ENCODE assay signal across 25 cellular contexts in genomic region chr14:80313806-80314205, GRCh38.
"Had no signal": no experiment of that assay in that cellular context is flagged by ENCODE, and none has a peak within 500 bp of the region (broad histone marks: within the 10 kb centered on the region; RNA-seq: fewer than 3 reads in every experiment).

No MANE protein-coding gene starts in this region.

- H3K9me3 Mint-ChIP-seq: activated T-cell treated with anti-CD3 and anti-CD28 coated beads, Interleukin-2, amount 50 U/mL, for 24 hours; endodermal cell had no signal

- H3K4me1 ChIP-seq: adrenal gland, ascending aorta, pancreas had no signal

- H3K4me1 Mint-ChIP-seq: activated T-helper 17 cell treated with anti-CD3 and anti-CD28 coated beads, Interleukin-2, amount 50 U/mL, for 72 hours; naive thymus-derived CD8-positive, alpha-beta T cell; stimulated activated effector memory CD8-positive, alpha-beta T cell treated with anti-CD3 and anti-CD28 coated beads, Interleukin-12 subunit alpha, Interleukin-12 subunit beta, amount 100 ng/mL, for 72 hours; stimulated activated naive CD8-positive, alpha-beta T cell treated with anti-CD3 and anti-CD28 coated beads, Interleukin-15, amount 100 ng/mL, for 72 hours had no signal

- H3K36me3 Mint-ChIP-seq: activated naive CD4-positive, alpha-beta T cell treated with anti-CD3 and anti-CD28 coated beads, Interleukin-2, amount 50 U/mL, for 72 hours; mesothelial cell of epicardium; naive thymus-derived CD8-positive, alpha-beta T cell; stimulated activated effector memory CD8-positive, alpha-beta T cell treated with anti-CD3 and anti-CD28 coated beads, Interleukin-12 subunit alpha, Interleukin-12 subunit beta, amount 100 ng/mL, for 72 hours had no signal

- H3K27ac Mint-ChIP-seq: activated naive CD4-positive, alpha-beta T cell treated with anti-CD3 and anti-CD28 coated beads, Interleukin-2, amount 50 U/mL, for 72 hours; activated T-cell treated with anti-CD3 and anti-CD28 coated beads, Interleukin-2, amount 50 U/mL, for 24 hours; activated T-helper 17 cell treated with anti-CD3 and anti-CD28 coated beads, Interleukin-2, amount 50 U/mL, for 72 hours; endodermal cell; mesothelial cell of epicardium; naive thymus-derived CD8-positive, alpha-beta T cell; stimulated activated effector memory CD8-positive, alpha-beta T cell treated with anti-CD3 and anti-CD28 coated beads, Interleukin-12 subunit alpha, Interleukin-12 subunit beta, amount 100 ng/mL, for 72 hours; stimulated activated naive CD8-positive, alpha-beta T cell treated with anti-CD3 and anti-CD28 coated beads, Interleukin-15, amount 100 ng/mL, for 72 hours had no signal

- H3K9me3 ChIP-seq: adrenal gland, ascending aorta, left ventricle myocardium inferior, pancreas, tibial artery had no signal

- ATAC-seq: activated CD4-positive, CD25-positive, alpha-beta regulatory T cell treated with anti-CD3 and anti-CD28 coated beads, Interleukin-2, amount 50 U/mL, for 24 hours; activated naive CD4-positive, alpha-beta T cell treated with anti-CD3 and anti-CD28 coated beads, Interleukin-2, amount 50 U/mL, for 72 hours; activated T-helper 17 cell treated with anti-CD3 and anti-CD28 coated beads, Interleukin-2, amount 50 U/mL, for 72 hours; naive thymus-derived CD8-positive, alpha-beta T cell; pancreas; right cardiac atrium; stimulated activated effector memory CD8-positive, alpha-beta T cell treated with anti-CD3 and anti-CD28 coated beads, Interleukin-12 subunit alpha, Interleukin-12 subunit beta, amount 100 ng/mL, for 72 hours; stimulated activated naive CD8-positive, alpha-beta T cell treated with anti-CD3 and anti-CD28 coated beads, Interleukin-15, amount 100 ng/mL, for 72 hours had no signal

- H3K27me3 Mint-ChIP-seq: activated T-cell treated with anti-CD3 and anti-CD28 coated beads, Interleukin-2, amount 50 U/mL, for 24 hours; activated T-helper 17 cell treated with anti-CD3 and anti-CD28 coated beads, Interleukin-2, amount 50 U/mL, for 72 hours; stimulated activated naive CD8-positive, alpha-beta T cell treated with anti-CD3 and anti-CD28 coated beads, Interleukin-15, amount 100 ng/mL, for 72 hours had no signal

- DNase-seq: activated CD4-positive, alpha-beta T cell treated with anti-CD3 and anti-CD28 coated beads, Interleukin-2, amount 50 U/mL, for 4 hours; activated CD8-positive, alpha-beta memory T cell treated with anti-CD3 and anti-CD28 coated beads for 24 hours; activated CD8-positive, alpha-beta memory T cell treated with anti-CD3 and anti-CD28 coated beads, Interleukin-2, amount 50 U/mL, for 4 hours; activated T-cell treated with anti-CD3 and anti-CD28 coated beads, Interleukin-2, amount 50 U/mL, for 24 hours; adrenal gland; cortex of kidney; endodermal cell; foreskin melanocyte; left ventricle myocardium inferior; naive thymus-derived CD8-positive, alpha-beta T cell; pancreas; right cardiac atrium; stimulated activated CD4-positive, alpha-beta T cell treated with anti-CD3 and anti-CD28 coated beads, Interleukin-2, amount 100 ng/mL, for 24 hours; stimulated activated naive CD8-positive, alpha-beta T cell treated with anti-CD3 and anti-CD28 coated beads, Interleukin-15, amount 100 ng/mL, for 72 hours; tibial artery had no signal

- H3K4me3 ChIP-seq: adrenal gland, ascending aorta, hepatocyte, left ventricle myocardium inferior, pancreas, skin epidermis, tibial artery had no signal

- H3K4me3 Mint-ChIP-seq: activated T-cell treated with anti-CD3 and anti-CD28 coated beads, Interleukin-2, amount 50 U/mL, for 24 hours; activated T-helper 17 cell treated with anti-CD3 and anti-CD28 coated beads, Interleukin-2, amount 50 U/mL, for 72 hours; endodermal cell; mesothelial cell of epicardium; naive thymus-derived CD8-positive, alpha-beta T cell; stimulated activated effector memory CD8-positive, alpha-beta T cell treated with anti-CD3 and anti-CD28 coated beads, Interleukin-12 subunit alpha, Interleukin-12 subunit beta, amount 100 ng/mL, for 72 hours; stimulated activated naive CD8-positive, alpha-beta T cell treated with anti-CD3 and anti-CD28 coated beads, Interleukin-15, amount 100 ng/mL, for 72 hours had no signal

- H3K36me3 ChIP-seq: adrenal gland, ascending aorta, left ventricle myocardium inferior, pancreas, tibial artery had no signal

- H3K27me3 ChIP-seq: adrenal gland, ascending aorta, hepatocyte, pancreas, tibial artery had no signal

- H3K27ac ChIP-seq: adrenal gland, ascending aorta, epithelial cell of prostate, hepatocyte, left ventricle myocardium inferior, pancreas, tibial artery, VCaP had no signal
